8 cellular contexts compared by ENCODE assay signal in genomic region chr18:63367241-63367953, GRCh38. TPM values are rescaled to one million over a fixed set of nuclear protein-coding genes. Genes with fewer than 3 reads are reported as not detected.
DNase-seq lines count a peak whose midpoint lies in the region; ATAC-seq and TF ChIP-seq lines count a peak whose summit lies in the region.

No MANE protein-coding gene starts in this region.

- no peaks in the 10 kb centered on the region for H3K9me2 ChIP-seq in SK-N-SH

- peaks cover 41% of the 10 kb centered on the region for H3K4me1 Mint-ChIP-seq in activated naive CD8-positive, alpha-beta T cell (ENCODE audit: low read depth)

- peak overlapping the region; percentile 83 to 97 for H3K27ac ChIP-seq in SK-N-SH (ENCODE audit: low read depth in 2 of 2, low read length in 1 of 2)
- H3K27ac ChIP-seq in testis, result peak overlapping the region; percentile 95 to 96

- peaks cover 12% of the 10 kb centered on the region for H3K36me3 Mint-ChIP-seq in activated naive CD8-positive, alpha-beta T cell

- H2AFZ ChIP-seq in SK-N-SH (ENCODE audit: low read depth), result peak overlapping the region; percentile 95

- peak overlapping the region; percentile 81 for H3K4me3 ChIP-seq in GM08714 (ENCODE audit: low read length)
- H3K4me3 ChIP-seq in NB4 (ENCODE audit: low read depth, low read length), result peak overlapping the region; percentile 87
- H3K4me3 ChIP-seq in SK-N-SH (ENCODE audit: low read depth in 2 of 2, low read length in 1 of 2), result peak overlapping the region; percentile 77 to 93
- H3K4me3 ChIP-seq in testis, result peak overlapping the region; percentile 83 to 97

- POLR2A ChIA-PET in SK-N-SH (lab: Yijun Ruan, JAX), result interaction anchor here (1.0 to 1.4 kb wide), 2 partner anchors 10 to 55 kb away, joined by 3 to 8 read pairs; partner anchors contain the start of gene VPS4B

- peaks cover 3 to 7% of the 10 kb centered on the region in 2 experiments; a peak in 3 of 4 replicates for H3K4me1 ChIP-seq in SK-N-SH (ENCODE audit: control insufficient read depth in 1 of 2, insufficient read depth in 2 of 2, low read depth in 1 of 2, low read length in 1 of 2)
- peaks cover 9% of the 10 kb centered on the region for H3K4me1 ChIP-seq in testis

- no peaks in the 10 kb centered on the region for H3K27me3 Mint-ChIP-seq in activated naive CD8-positive, alpha-beta T cell

- WGBS in SK-N-SH (ENCODE audit: low lambda C conversion rate), result under 1% methylated on average over 26 of the region's 66 CpGs
- 1 to 5% methylated on average over 4 to 29 of the region's 66 CpGs for WGBS in testis, 2 donors

- peak overlapping the region; percentile 94 for H3K4me2 ChIP-seq in SK-N-SH

- H3K9ac ChIP-seq in SK-N-SH, result peak overlapping the region; percentile 92

- peak; percentile 97 for DNase-seq in NB4 (ENCODE audit: low read depth)
- DNase-seq in SK-N-SH, result peak; percentile 95
- peak; percentile 99 for DNase-seq in glomerular visceral epithelial cell (ENCODE audit: extremely low spot score)
- DNase-seq in occipital lobe (lab: John Stamatoyannopoulos, UW), result peak; percentile 94
- peak; percentile 96 for DNase-seq in testis

- H3K9me3 ChIP-seq in SK-N-SH (no peaks in the 10 kb centered on the region), testis (no peaks in the 10 kb centered on the region)

- H3K9me3 Mint-ChIP-seq in activated naive CD8-positive, alpha-beta T cell (ENCODE audit: low read depth), result no peaks in the 10 kb centered on the region

- intact Hi-C loops in testis (cut with DNase I; ENCODE audit: low total_unique reads), result no loop called here

- H3K4me3 Mint-ChIP-seq in activated naive CD8-positive, alpha-beta T cell, result peak overlapping the region; percentile 95

- H4K20me1 ChIP-seq in SK-N-SH (ENCODE audit: insufficient read depth), result peaks cover 26% of the 10 kb centered on the region

- CTCF ChIA-PET in SK-N-SH (lab: Yijun Ruan, JAX), result interaction anchor here (0.6 to 1.2 kb wide), 3 partner anchors 23 to 342 kb away, joined by 3 read pairs; no protein-coding TSS in a partner anchor

- TF ChIP-seq POLR2A in NB4 (IDR thresholded peaks at IDR 0.05; ENCODE audit: extremely low read depth, insufficient read length), result peak; percentile 53
- peak; percentile 3 for TF ChIP-seq POLR2A in testis (IDR thresholded peaks at IDR 0.05)

- H3K27me3 ChIP-seq in SK-N-SH (ENCODE audit: insufficient read depth), result no peaks in the 10 kb centered on the region
- no peaks in the 10 kb centered on the region for H3K27me3 ChIP-seq in testis

- H3K27ac Mint-ChIP-seq in activated naive CD8-positive, alpha-beta T cell, result peak overlapping the region; percentile 86

- peak; percentile 88 for ATAC-seq in HG02571 (IDR thresholded peaks at IDR 0.05; ENCODE audit: unreplicated experiment)

- TF ChIP-seq CTCF in NB4 (IDR thresholded peaks at IDR 0.05; ENCODE audit: low read depth, low read length) (no peak), SK-N-SH (IDR thresholded peaks at IDR 0.05) (no peak), testis (IDR thresholded peaks at IDR 0.05) (no peak)

- H3K79me2 ChIP-seq in SK-N-SH (ENCODE audit: insufficient read depth), result peaks cover 43% of the 10 kb centered on the region

- H3F3A ChIP-seq in SK-N-SH (replicated peaks; ENCODE audit: insufficient read depth), result peaks cover 13% of the 10 kb centered on the region

- no peak for TF ChIP-seq RAD21 in SK-N-SH (IDR thresholded peaks at IDR 0.05; ENCODE audit: low read length)

- TF ChIP-seq EP300 in SK-N-SH (IDR thresholded peaks at IDR 0.05; ENCODE audit: borderline replicate concordance in 1 of 2, low read depth in 1 of 2, low read length in 1 of 2), result peak in 1 of 2 experiments; percentile 26; a peak in 2 of 4 replicates

- peaks cover 3 to 5% of the 10 kb centered on the region in 2 experiments for H3K36me3 ChIP-seq in SK-N-SH (replicated peaks in 1 of 2; ENCODE audit: control insufficient read depth in 1 of 2, insufficient read depth in 2 of 2, low read length in 1 of 2)
- no peaks in the 10 kb centered on the region for H3K36me3 ChIP-seq in testis (ENCODE audit: low read depth, missing control alignments)

TF ChIP-seq in SK-N-SH, 30 proteins besides CTCF, POLR2A, EP300 and RAD21 (continues in another document):
- no peak for TF ChIP-seq MXI1 (IDR thresholded peaks at IDR 0.05; ENCODE audit: low read depth, low read length)
- no peak for TF ChIP-seq RXRA (IDR thresholded peaks at IDR 0.05; ENCODE audit: borderline replicate concordance, low read depth)
- TF ChIP-seq RCOR1 (IDR thresholded peaks at IDR 0.05; ENCODE audit: low read length), result peak; percentile 69
- TF ChIP-seq FOXJ3 (CRISPR knock-in tag; IDR thresholded peaks at IDR 0.05), result 0 out of 2 replicates have a peak, but pooled peaks have one; percentile 35
- TF ChIP-seq MAX (IDR thresholded peaks at IDR 0.05; ENCODE audit: low read depth), result peak; percentile 67
- no peak for TF ChIP-seq USF1 (IDR thresholded peaks at IDR 0.05; ENCODE audit: borderline replicate concordance, low read depth)
- peak; percentile 91 for TF ChIP-seq CHD2 (IDR thresholded peaks at IDR 0.05; ENCODE audit: low read length, partially characterized antibody)
- TF ChIP-seq SMC3 (IDR thresholded peaks at IDR 0.05; ENCODE audit: low read depth, low read length), result no peak
- no peak for TF ChIP-seq GATA2 (CRISPR knock-in tag; IDR thresholded peaks at IDR 0.05)
- TF ChIP-seq JUND (IDR thresholded peaks at IDR 0.05), result peak; percentile 93
- TF ChIP-seq ZBTB33 (IDR thresholded peaks at IDR 0.05; ENCODE audit: borderline replicate concordance, low read depth), result peak; percentile 49; the same call in 1 of the 2 replicates
- TF ChIP-seq POLR2AphosphoS5 (IDR thresholded peaks at IDR 0.05; ENCODE audit: low read depth, low read length), result peak; percentile 85
- peak; percentile 85 for TF ChIP-seq YY1 (IDR thresholded peaks at IDR 0.05; ENCODE audit: low read depth)

RNA-seq across cellular contexts. Expression of gene KDSR, which starts 0.4 kb away (rescaled TPM):
- polyA plus RNA-seq in SK-N-SH (2012; rRNA removed) (21.2 and 22.3 TPM in 2 replicates), testis (ENCODE audit: insufficient read depth, low read depth, low replicate concordance) (30.2 TPM)
- polyA plus RNA-seq in SK-N-SH (2012; cell fraction: cytosol; rRNA removed), result 32.1 and 34.6 TPM in 2 replicates
- 18.6 and 21.6 TPM in 2 replicates for polyA plus RNA-seq in SK-N-SH (2012; cell fraction: nucleus; rRNA removed)
- total RNA-seq in occipital lobe (12.2 TPM), testis (10 to 100 TPM; 41.7 to 64.1 TPM)

RNA-seq across cellular contexts. Expression of gene BCL2, which starts 47.8 kb away (rescaled TPM):
- polyA plus RNA-seq in SK-N-SH (2012; rRNA removed), result 1.2 and 1.5 TPM in 2 replicates
- 1.6 and 1.8 TPM in 2 replicates for polyA plus RNA-seq in SK-N-SH (2012; cell fraction: cytosol; rRNA removed)
- polyA plus RNA-seq in SK-N-SH (2012; cell fraction: nucleus; rRNA removed), result 1.3 and 1.5 TPM in 2 replicates
- 30.6 TPM for total RNA-seq in occipital lobe
- 10 to 100 TPM; 16.0 to 20.8 TPM for total RNA-seq in testis
- polyA plus RNA-seq in testis (ENCODE audit: insufficient read depth, low read depth, low replicate concordance), result 6.3 TPM

RNA-seq across cellular contexts. Expression of gene VPS4B, which starts 54.9 kb away (rescaled TPM):
- polyA plus RNA-seq in SK-N-SH (2012; rRNA removed), result 15.0 and 18.0 TPM in 2 replicates
- polyA plus RNA-seq in SK-N-SH (2012; cell fraction: cytosol; rRNA removed), result 20.8 and 23.5 TPM in 2 replicates
- 8.2 and 13.0 TPM in 2 replicates for polyA plus RNA-seq in SK-N-SH (2012; cell fraction: nucleus; rRNA removed)
- total RNA-seq in occipital lobe, result 41.0 TPM
- total RNA-seq in testis, result 10 to 100 TPM; 25.6 to 30.9 TPM
- 36.0 TPM for polyA plus RNA-seq in testis (ENCODE audit: insufficient read depth, low read depth, low replicate concordance)

Comparison
In these comparisons a context has a peak if more than half of its experiments do, and no peak if none do; other contexts are left out.
1. Peak in every context shown above with its lines: DNase-seq, ATAC-seq, H3K4me3 ChIP-seq and H3K27ac ChIP-seq.